5 cellular contexts compared by ENCODE assay signal in genomic region chr1:76477131-76477530, GRCh38.
"Had no signal": no experiment of that assay in that cellular context is flagged by ENCODE, and none has a peak within 500 bp of the region (broad histone marks: within the 10 kb centered on the region; RNA-seq: fewer than 3 reads in every experiment).

No MANE protein-coding gene starts in this region.

- H3K27ac ChIP-seq: HL-60 had no signal

- DNase-seq: GOT3, H9, HFFc6, KBM-7 had no signal
